In genomic region chr5:112186401-112186990, GRCh38 we compare ENCODE assay signal across 8 cellular contexts.
DNase-seq lines count a peak whose midpoint lies in the region; ATAC-seq and TF ChIP-seq lines count a peak whose summit lies in the region.

No MANE protein-coding gene starts in this region.

- DNase-seq in CD14-positive monocyte (ENCODE audit: low spot score) (no peak), OCI-M1 (lab: John Stamatoyannopoulos, UW) (peak; percentile 71), dermis microvascular lymphatic vessel endothelial cell (ENCODE audit: low read depth in 2 of 2) (peak; percentile 24 to 60)

- TF ChIP-seq EP300 in neural cell (conservative IDR thresholded peaks at IDR 0.05; ENCODE audit: poor library complexity, severe bottlenecking), result no peak

- H3K4me3 ChIP-seq in neural cell (ENCODE audit: low read length), result no peak overlapping the region

- H3K4me2 ChIP-seq in neural cell (ENCODE audit: low read length), result no peak overlapping the region

- no peaks in the 10 kb centered on the region for H3K27me3 ChIP-seq in neural cell (ENCODE audit: insufficient read depth, low read depth, low read length)

- no peaks in the 10 kb centered on the region for H3K79me2 ChIP-seq in neural cell (replicated peaks; ENCODE audit: insufficient read depth, low read length)

- peaks cover 12 to 23% (median 21%) of the 10 kb centered on the region in 3 donors for H3K27me3 Mint-ChIP-seq in CD14-positive monocyte (ENCODE audit: low read depth in 3 of 3)

- no peaks in the 10 kb centered on the region for H3K9me2 ChIP-seq in neural cell (ENCODE audit: insufficient read depth, low read length)

- no peaks in the 10 kb centered on the region for H3K36me3 ChIP-seq in neural cell (ENCODE audit: insufficient read depth, low read length)

- no peak overlapping the region for H3K27ac Mint-ChIP-seq in CD14-positive monocyte

- H3K4me3 Mint-ChIP-seq in CD14-positive monocyte, result no peak overlapping the region

- ATAC-seq in GM18858 (IDR thresholded peaks at IDR 0.05; ENCODE audit: unreplicated experiment) (peak; percentile 57), HG03135 (IDR thresholded peaks at IDR 0.05; ENCODE audit: unreplicated experiment) (no peak), GM21723 (IDR thresholded peaks at IDR 0.05; ENCODE audit: unreplicated experiment) (no peak), HG03571 (IDR thresholded peaks at IDR 0.05; ENCODE audit: unreplicated experiment) (no peak)

- no peak overlapping the region for H2AFZ ChIP-seq in neural cell (ENCODE audit: low read depth, low read length)

- no peaks in the 10 kb centered on the region for H3K9me3 ChIP-seq in neural cell (ENCODE audit: low read length)

- no peaks in the 10 kb centered on the region for H3F3A ChIP-seq in neural cell (ENCODE audit: insufficient read depth, low read length, poor library complexity, severe bottlenecking)

- peak; percentile 44 for TF ChIP-seq RAD21 in neural cell (conservative IDR thresholded peaks at IDR 0.05)

- TF ChIP-seq CTCF in CD14-positive monocyte (IDR thresholded peaks at IDR 0.05), result peak; percentile 75
- peak; percentile 71 for TF ChIP-seq CTCF in neural cell (IDR thresholded peaks at IDR 0.05; ENCODE audit: poor library complexity, severe bottlenecking)

- no peaks in the 10 kb centered on the region for H3K36me3 Mint-ChIP-seq in CD14-positive monocyte

- no peak overlapping the region for H3K27ac ChIP-seq in neural cell (ENCODE audit: low read length)

- H3K9me3 Mint-ChIP-seq in CD14-positive monocyte, result no peaks in the 10 kb centered on the region

- intact Hi-C loops in CD14-positive monocyte (cut with micrococcal nuclease), result loop anchor here in 1 of 2 donors (10.0 kb wide), 1 partner anchor 348 kb away; no protein-coding TSS in a partner anchor

- H3K4me1 Mint-ChIP-seq in CD14-positive monocyte, result peaks cover 14% of the 10 kb centered on the region

- H4K20me1 ChIP-seq in neural cell (ENCODE audit: insufficient read depth), result no peaks in the 10 kb centered on the region

- H3K9ac ChIP-seq in neural cell (ENCODE audit: low read length), result no peak overlapping the region

TF ChIP-seq in neural cell, 6 proteins besides CTCF, POLR2A, EP300 and RAD21:
- TF ChIP-seq SMC3 (conservative IDR thresholded peaks at IDR 0.05; ENCODE audit: poor library complexity) (peak; percentile 61), TAF1 (IDR thresholded peaks at IDR 0.05; ENCODE audit: low read depth) (no peak), POLR2AphosphoS5 (IDR thresholded peaks at IDR 0.05) (no peak)
